10 cellular contexts compared by ENCODE assay signal in the genomic region with DNA sequence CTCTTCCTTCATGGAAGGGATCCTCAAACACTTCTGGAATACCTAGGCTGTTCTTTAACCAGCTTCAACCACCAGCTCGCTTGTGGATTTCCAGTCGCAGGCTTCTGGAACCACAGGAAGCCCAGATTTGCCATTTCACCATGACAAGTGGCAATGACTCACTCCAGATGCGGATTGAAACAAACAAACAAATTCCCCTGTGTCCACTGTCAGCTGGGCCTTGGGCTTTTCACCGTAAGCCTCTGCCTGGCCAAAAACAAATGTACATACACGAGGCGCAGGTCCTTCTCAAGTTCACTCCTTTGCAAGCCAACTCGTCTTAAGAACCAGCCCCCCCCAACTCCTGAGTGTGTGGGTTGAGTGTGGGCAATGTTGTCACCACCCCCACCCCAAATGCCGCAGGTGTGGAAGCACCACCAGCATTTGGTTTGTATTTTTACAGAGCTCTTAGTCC. TPM values are rescaled to one million over a fixed set of nuclear protein-coding genes. Genes with fewer than 3 reads are reported as not detected.
DNase-seq lines count a peak whose midpoint lies in the region; ATAC-seq and TF ChIP-seq lines count a peak whose summit lies in the region.
"Had no signal": no experiment of that assay in that cellular context is flagged by ENCODE, and none has a peak within 500 bp of the region (broad histone marks: within the 10 kb centered on the region; RNA-seq: fewer than 3 reads in every experiment).

No MANE protein-coding gene starts in this region.

- CTCF ChIA-PET in Calu3 (lab: Charles Lee), result interaction anchor here (0.6 to 5.6 kb wide), 9 partner anchors 16 to 1562 kb away, joined by 3 to 171 read pairs (median 4); no protein-coding TSS in a partner anchor

- DNase-seq in activated T-cell treated with anti-CD3 and anti-CD28 coated beads, Interleukin-2, amount 50 U/mL, for 24 hours, result no peak
- DNase-seq in activated T-cell treated with anti-CD3 and anti-CD28 coated beads for 4 hours, result no peak
- peak; percentile 67 for DNase-seq in astrocyte of the hippocampus (ENCODE audit: low read depth, low spot score)
- DNase-seq in right lobe of liver, result no peak
- no peak for DNase-seq in transverse colon
- DNase-seq in H7, result no peak
- DNase-seq in effector CD4-positive, alpha-beta T cell, result no peak
- DNase-seq in Calu3, result no peak
- DNase-seq: activated effector memory CD4-positive, alpha-beta T cell treated with Interleukin-2 at 50 U/mL for 16 hours had no signal

- peak overlapping the region; percentile 98 for H3K4me3 Mint-ChIP-seq in activated T-cell treated with anti-CD3 and anti-CD28 coated beads, Interleukin-2, amount 50 U/mL, for 24 hours
- no peak overlapping the region for H3K4me3 Mint-ChIP-seq in Calu3 (ENCODE audit: low read depth, unreplicated experiment)

- intact Hi-C loops in right lobe of liver (cut with DNase I), result no loop called here
- intact Hi-C loops in transverse colon (cut with DNase I; ENCODE audit: low total_unique reads), result no loop called here
- intact Hi-C loops in Calu3 (cut with micrococcal nuclease; ENCODE audit: unreplicated experiment), result no loop called here

- H3K9me3 ChIP-seq in right lobe of liver, result no peaks in the 10 kb centered on the region
- H3K9me3 ChIP-seq in transverse colon, result no peaks in the 10 kb centered on the region

- TF ChIP-seq CTCF in right lobe of liver (IDR thresholded peaks at IDR 0.05) (no peak), transverse colon (IDR thresholded peaks at IDR 0.05) (no peak), Calu3 (IDR thresholded peaks at IDR 0.05; ENCODE audit: unreplicated experiment) (no peak)

- ATAC-seq in right lobe of liver, result peak in 3 of 4 donors; percentile 1 to 21 (median 10)

- in situ Hi-C loops in transverse colon (cut with MboI; ENCODE audit: low pct_ligation_motif_present in 1 of 4, low pct_unique_long_range_greater_than_20kb in 1 of 4, low sequenced_read_pairs in 3 of 4), result loop anchor here (5.0 to 25.0 kb wide), 9 partner anchors 426 to 1418 kb away; a partner anchor contains a TSS

- H3K36me3 ChIP-seq in right lobe of liver (peaks cover 4 to 25% (median 15%) of the 10 kb centered on the region in 4 donors), transverse colon (peaks cover 0 to 10% (median 4%) of the 10 kb centered on the region in 4 donors), H7 (replicated peaks; ENCODE audit: control insufficient read depth, insufficient read depth, low read length) (no peaks in the 10 kb centered on the region; the same call in none of the 2 replicates)

- peak overlapping the region; percentile 100 for H3K27ac Mint-ChIP-seq in activated T-cell treated with anti-CD3 and anti-CD28 coated beads, Interleukin-2, amount 50 U/mL, for 24 hours
- H3K27ac Mint-ChIP-seq in Calu3 (ENCODE audit: unreplicated experiment), result no peak overlapping the region

- peak; percentile 77 for TF ChIP-seq POLR2A in right lobe of liver (IDR thresholded peaks at IDR 0.05)
- TF ChIP-seq POLR2A in transverse colon (IDR thresholded peaks at IDR 0.05), result no peak

- peak overlapping the region; percentile 67 to 73 (median 67) for H3K4me3 ChIP-seq in right lobe of liver
- peak overlapping the region in 1 of 4 donors; percentile 71 for H3K4me3 ChIP-seq in transverse colon
- no peak overlapping the region for H3K4me3 ChIP-seq in H7 (ENCODE audit: insufficient read depth, low read depth, low read length)

- WGBS in right lobe of liver (ENCODE audit: insufficient coverage, low coverage, low lambda C conversion rate, missing lambda C conversion rate), result 8% methylated on average over 7 of the region's 8 CpGs
- WGBS in transverse colon (ENCODE audit: low coverage in 1 of 2), 2 donors, result 65 to 76% methylated on average over 8 of the region's 8 CpGs

- peaks cover 53% of the 10 kb centered on the region for H3K4me1 Mint-ChIP-seq in activated T-cell treated with anti-CD3 and anti-CD28 coated beads, Interleukin-2, amount 50 U/mL, for 24 hours (ENCODE audit: low read depth)
- peaks cover 25% of the 10 kb centered on the region for H3K4me1 Mint-ChIP-seq in Calu3 (ENCODE audit: low read depth, unreplicated experiment)

- H3K9me3 Mint-ChIP-seq in activated T-cell treated with anti-CD3 and anti-CD28 coated beads, Interleukin-2, amount 50 U/mL, for 24 hours, result no peaks in the 10 kb centered on the region
- H3K9me3 Mint-ChIP-seq in Calu3 (ENCODE audit: low read depth, unreplicated experiment), result no peaks in the 10 kb centered on the region

- BruUV-seq in Calu3 (replicated peaks; lab: Mats Ljungman, UMichigan), result no TSS peak

- H3K4me1 ChIP-seq in right lobe of liver, result peaks cover 0 to 35% (median 10%) of the 10 kb centered on the region in 4 donors
- peaks cover 0 to 33% (median 29%) of the 10 kb centered on the region in 4 donors for H3K4me1 ChIP-seq in transverse colon

- peak overlapping the region; percentile 99 to 100 (median 99) for H3K27ac ChIP-seq in right lobe of liver
- H3K27ac ChIP-seq in transverse colon, result peak overlapping the region; percentile 33 to 99 (median 98)
- H3K27ac ChIP-seq: HL-60 had no signal

- H3K27me3 ChIP-seq in right lobe of liver, result no peaks in the 10 kb centered on the region
- H3K27me3 ChIP-seq in transverse colon, result no peaks in the 10 kb centered on the region
- H3K27me3 ChIP-seq in H7 (ENCODE audit: control insufficient read depth, insufficient read depth, low read length), result peaks cover 12% of the 10 kb centered on the region

- TF ChIP-seq EP300 in transverse colon (IDR thresholded peaks at IDR 0.05; ENCODE audit: low read depth), result no peak

- H3K36me3 Mint-ChIP-seq in activated T-cell treated with anti-CD3 and anti-CD28 coated beads, Interleukin-2, amount 50 U/mL, for 24 hours (ENCODE audit: low read depth), result peaks cover 68% of the 10 kb centered on the region
- peaks cover 44% of the 10 kb centered on the region for H3K36me3 Mint-ChIP-seq in Calu3 (ENCODE audit: insufficient read depth, unreplicated experiment)

- H3K27me3 Mint-ChIP-seq in activated T-cell treated with anti-CD3 and anti-CD28 coated beads, Interleukin-2, amount 50 U/mL, for 24 hours, result no peaks in the 10 kb centered on the region
- H3K27me3 Mint-ChIP-seq in Calu3 (ENCODE audit: unreplicated experiment), result peaks cover 9% of the 10 kb centered on the region

RNA-seq across cellular contexts. Expression of a gene that starts 8.8 kb away (rescaled TPM):
- 10 to 100 TPM; 29.1 to 67.5 (median 41.8) TPM for total RNA-seq in right lobe of liver
- 10 to 100 TPM; 18.7 to 65.5 (median 32.5) TPM for total RNA-seq in transverse colon
- 2.8 and 6.8 TPM in 2 replicates for total RNA-seq in H7 (2014; rRNA removed; shearing (Covaris generic))
- total RNA-seq in Calu3 (2022), result 28.3 and 35.1 TPM in 2 replicates

RNA-seq across cellular contexts. Expression of a gene that starts 34.1 kb away (rescaled TPM):
- total RNA-seq in right lobe of liver (not detected), transverse colon (not detected), Calu3 (2022) (not detected in 2 replicates)
- not detected in 2 replicates for total RNA-seq in H7 (2014; rRNA removed; shearing (Covaris generic))
